Comparison of ENCODE assay signal across 1 cellular context in the genomic region with DNA sequence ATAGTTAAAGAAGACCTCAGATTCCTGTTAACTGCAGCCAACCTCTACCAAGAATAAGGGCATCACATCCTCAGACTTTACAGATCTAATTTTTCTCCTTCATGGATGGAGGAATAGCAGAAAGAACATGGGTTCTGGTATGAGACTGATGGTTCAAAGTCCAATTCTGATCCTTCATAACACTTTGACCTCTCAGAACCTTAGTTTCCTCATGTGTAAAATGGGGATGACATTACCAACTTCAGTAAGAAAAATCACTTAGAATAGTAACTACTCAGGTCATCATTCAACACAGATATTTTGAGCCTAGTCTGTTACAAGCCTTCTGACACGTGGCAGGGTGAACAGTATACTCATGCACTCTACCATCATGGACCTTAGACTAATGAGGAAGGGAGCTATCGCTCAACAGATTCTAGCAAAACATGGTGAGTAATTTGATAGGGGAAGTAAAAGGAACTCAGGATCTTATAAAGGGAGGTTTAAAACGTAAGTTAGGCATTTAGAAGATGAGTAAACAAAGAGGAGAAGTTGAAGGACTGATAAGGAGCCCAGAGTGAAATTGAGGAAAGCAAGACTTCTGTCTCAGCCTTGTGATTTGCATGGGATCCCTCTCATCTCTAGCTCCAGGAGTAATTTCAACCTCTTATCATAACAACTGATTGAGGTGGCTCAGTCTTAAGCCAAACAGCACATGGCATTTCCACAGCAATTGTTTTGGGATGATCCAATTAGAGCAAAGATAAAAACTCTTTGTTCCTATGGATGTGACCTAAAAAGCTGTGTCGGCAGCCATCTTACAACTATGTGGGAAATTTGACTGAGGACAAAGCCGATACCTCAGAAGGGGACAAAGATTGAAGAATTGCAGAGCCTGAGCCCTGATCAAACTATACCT.
TF ChIP-seq lines count a peak whose summit lies in the region.

No MANE protein-coding gene starts in this region.

TF ChIP-seq in HepG2, 621 proteins besides CTCF, POLR2A, EP300 and RAD21:
- TF ChIP-seq ZNF800 (CRISPR knock-in tag; IDR thresholded peaks at IDR 0.05) (no peak), HNF4A (CRISPR knock-in tag; IDR thresholded peaks at IDR 0.05) (peak; percentile 23; the same call in 1 of the 2 replicates), ZNF792 (CRISPR knock-in tag; IDR thresholded peaks at IDR 0.05) (no peak), EZH2 (conservative IDR thresholded peaks at IDR 0.05; ENCODE audit: low read depth, low read length) (no peak), SMAD9 (CRISPR knock-in tag; IDR thresholded peaks at IDR 0.05) (no peak), ZSCAN31 (CRISPR knock-in tag; IDR thresholded peaks at IDR 0.05; ENCODE audit: low read depth) (no peak), MEIS1 (CRISPR knock-in tag; IDR thresholded peaks at IDR 0.05; ENCODE audit: borderline replicate concordance) (no peak), RARG (CRISPR knock-in tag; IDR thresholded peaks at IDR 0.05; ENCODE audit: low read depth) (no peak), ZNF75D (CRISPR knock-in tag; IDR thresholded peaks at IDR 0.05; ENCODE audit: borderline replicate concordance) (no peak), HNF4G (IDR thresholded peaks at IDR 0.05; ENCODE audit: borderline replicate concordance, low read depth, low read length) (0 out of 2 replicates have a peak, but pooled peaks have one; percentile 7), HNF4G (CRISPR knock-in tag; IDR thresholded peaks at IDR 0.05; ENCODE audit: borderline replicate concordance, low read depth) (no peak), MATR3 (CRISPR knock-in tag; IDR thresholded peaks at IDR 0.05) (no peak), TCF7L2 (IDR thresholded peaks at IDR 0.05; ENCODE audit: low read depth, low read length) (no peak), HOMEZ (CRISPR knock-in tag; IDR thresholded peaks at IDR 0.05; ENCODE audit: low read depth) (no peak), ZMYM3 (CRISPR knock-in tag; IDR thresholded peaks at IDR 0.05) (peak; percentile 13; the same call in 1 of the 2 replicates), NR2F1 (CRISPR knock-in tag; IDR thresholded peaks at IDR 0.05) (0 out of 4 replicates have a peak, but pooled peaks of 1 of the 2 experiments have one; percentile 15), ZNF230 (CRISPR knock-in tag; IDR thresholded peaks at IDR 0.05) (no peak), U2AF1 (optimal IDR thresholded peaks at IDR 0.05; ENCODE audit: low read depth, low read length) (no peak), ZNF569 (CRISPR knock-in tag; IDR thresholded peaks at IDR 0.05; ENCODE audit: borderline replicate concordance) (no peak), SMAD3 (CRISPR knock-in tag; IDR thresholded peaks at IDR 0.05) (no peak), ZSCAN21 (CRISPR knock-in tag; IDR thresholded peaks at IDR 0.05; ENCODE audit: borderline replicate concordance) (no peak), PHF5A (CRISPR knock-in tag; IDR thresholded peaks at IDR 0.05; ENCODE audit: low read depth, unreplicated experiment) (no peak), NFKB2 (CRISPR knock-in tag; IDR thresholded peaks at IDR 0.05; ENCODE audit: borderline replicate concordance) (no peak), ZNF451 (CRISPR knock-in tag; IDR thresholded peaks at IDR 0.05) (no peak), REL (CRISPR knock-in tag; conservative IDR thresholded peaks at IDR 0.05) (no peak), HOXA9 (CRISPR knock-in tag; IDR thresholded peaks at IDR 0.05; ENCODE audit: borderline replicate concordance) (no peak), SMC3 (IDR thresholded peaks at IDR 0.05; ENCODE audit: low read length) (no peak), RCOR2 (CRISPR knock-in tag; IDR thresholded peaks at IDR 0.05) (0 out of 2 replicates have a peak, but pooled peaks have one; percentile 53), ZNF329 (CRISPR knock-in tag; IDR thresholded peaks at IDR 0.05; ENCODE audit: low read depth) (peak; percentile 86; the same call in 1 of the 2 replicates), ZNF83 (CRISPR knock-in tag; IDR thresholded peaks at IDR 0.05; ENCODE audit: borderline replicate concordance) (no peak), HMG20B (CRISPR knock-in tag; conservative IDR thresholded peaks at IDR 0.05) (no peak), ZNF629 (CRISPR knock-in tag; conservative IDR thresholded peaks at IDR 0.05) (peak; percentile 87)
- TF ChIP-seq, protein P1, sequence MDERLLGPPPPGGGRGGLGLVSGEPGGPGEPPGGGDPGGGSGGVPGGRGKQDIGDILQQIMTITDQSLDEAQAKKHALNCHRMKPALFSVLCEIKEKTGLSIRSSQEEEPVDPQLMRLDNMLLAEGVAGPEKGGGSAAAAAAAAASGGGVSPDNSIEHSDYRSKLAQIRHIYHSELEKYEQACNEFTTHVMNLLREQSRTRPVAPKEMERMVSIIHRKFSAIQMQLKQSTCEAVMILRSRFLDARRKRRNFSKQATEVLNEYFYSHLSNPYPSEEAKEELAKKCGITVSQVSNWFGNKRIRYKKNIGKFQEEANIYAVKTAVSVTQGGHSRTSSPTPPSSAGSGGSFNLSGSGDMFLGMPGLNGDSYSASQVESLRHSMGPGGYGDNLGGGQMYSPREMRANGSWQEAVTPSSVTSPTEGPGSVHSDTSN (CRISPR knock-in tag; IDR thresholded peaks at IDR 0.05): no peak
- TF ChIP-seq, protein P2, sequence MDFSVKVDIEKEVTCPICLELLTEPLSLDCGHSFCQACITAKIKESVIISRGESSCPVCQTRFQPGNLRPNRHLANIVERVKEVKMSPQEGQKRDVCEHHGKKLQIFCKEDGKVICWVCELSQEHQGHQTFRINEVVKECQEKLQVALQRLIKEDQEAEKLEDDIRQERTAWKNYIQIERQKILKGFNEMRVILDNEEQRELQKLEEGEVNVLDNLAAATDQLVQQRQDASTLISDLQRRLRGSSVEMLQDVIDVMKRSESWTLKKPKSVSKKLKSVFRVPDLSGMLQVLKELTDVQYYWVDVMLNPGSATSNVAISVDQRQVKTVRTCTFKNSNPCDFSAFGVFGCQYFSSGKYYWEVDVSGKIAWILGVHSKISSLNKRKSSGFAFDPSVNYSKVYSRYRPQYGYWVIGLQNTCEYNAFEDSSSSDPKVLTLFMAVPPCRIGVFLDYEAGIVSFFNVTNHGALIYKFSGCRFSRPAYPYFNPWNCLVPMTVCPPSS (IDR thresholded peaks at IDR 0.05): no peak
